ENCODE assay signal across 1 cellular context in genomic region chr3:184017672-184018423, GRCh38.
TF ChIP-seq lines count a peak whose summit lies in the region.

Gene ABCC5, minus strand, starts transcription at chr3:184017884. Its CDS starts 3,492 bp downstream, at chr3:184014392.

TF ChIP-seq in HepG2, 621 proteins besides CTCF, POLR2A, EP300 and RAD21 (continued from another document and continues in another):
- TF ChIP-seq HBP1 (CRISPR knock-in tag; IDR thresholded peaks at IDR 0.05; ENCODE audit: low read depth), result no peak
- no peak for TF ChIP-seq HIVEP1 (CRISPR knock-in tag; IDR thresholded peaks at IDR 0.05)
- TF ChIP-seq MIXL1 (CRISPR knock-in tag; IDR thresholded peaks at IDR 0.05), result no peak
- peak; percentile 59 for TF ChIP-seq ASH2L (IDR thresholded peaks at IDR 0.05; ENCODE audit: insufficient read length, low read depth, low read length)
- no peak for TF ChIP-seq ZNF782 (CRISPR knock-in tag; IDR thresholded peaks at IDR 0.05; ENCODE audit: borderline replicate concordance)
- TF ChIP-seq FOXO1 (CRISPR knock-in tag; IDR thresholded peaks at IDR 0.05), result no peak
- peak; percentile 76 for TF ChIP-seq ZMYM4 (CRISPR knock-in tag; IDR thresholded peaks at IDR 0.05)
- peak; percentile 90 for TF ChIP-seq HCFC1 (IDR thresholded peaks at IDR 0.05; ENCODE audit: low read depth, low read length)
- TF ChIP-seq DPF2 (CRISPR knock-in tag; IDR thresholded peaks at IDR 0.05; ENCODE audit: borderline replicate concordance, low read depth), result no peak
- TF ChIP-seq PHF5A (CRISPR knock-in tag; IDR thresholded peaks at IDR 0.05; ENCODE audit: low read depth, unreplicated experiment), result no peak
- TF ChIP-seq ZFP90 (CRISPR knock-in tag; IDR thresholded peaks at IDR 0.05; ENCODE audit: borderline replicate concordance), result peak; percentile 86; the same call in 1 of the 2 replicates
- no peak for TF ChIP-seq MTA3 (CRISPR knock-in tag; IDR thresholded peaks at IDR 0.05)
- TF ChIP-seq ARHGAP35 (CRISPR knock-in tag; IDR thresholded peaks at IDR 0.05; ENCODE audit: borderline replicate concordance), result 0 out of 2 replicates have a peak, but pooled peaks have one; percentile 22
- TF ChIP-seq ZNF207 (IDR thresholded peaks at IDR 0.05; ENCODE audit: borderline replicate concordance), result no peak
- no peak for TF ChIP-seq PRDM10 (CRISPR knock-in tag; IDR thresholded peaks at IDR 0.05; ENCODE audit: low read depth)
- TF ChIP-seq ZNF24 (IDR thresholded peaks at IDR 0.05), result no peak
- no peak for TF ChIP-seq SIX1 (CRISPR knock-in tag; IDR thresholded peaks at IDR 0.05; ENCODE audit: borderline replicate concordance)
- peak; percentile 14 for TF ChIP-seq MEIS1 (CRISPR knock-in tag; IDR thresholded peaks at IDR 0.05; ENCODE audit: borderline replicate concordance)
- TF ChIP-seq ZBTB21 (CRISPR knock-in tag; IDR thresholded peaks at IDR 0.05), result no peak
- TF ChIP-seq MED8 (CRISPR knock-in tag; IDR thresholded peaks at IDR 0.05; ENCODE audit: insufficient replicate concordance), result peak; percentile 42
- TF ChIP-seq ZNF296 (CRISPR knock-in tag; conservative IDR thresholded peaks at IDR 0.05), result 0 out of 2 replicates have a peak, but pooled peaks have one; percentile 24
- TF ChIP-seq MED1 (CRISPR knock-in tag; IDR thresholded peaks at IDR 0.05), result no peak
- no peak for TF ChIP-seq ZFP36L1 (CRISPR knock-in tag; IDR thresholded peaks at IDR 0.05)
- no peak for TF ChIP-seq ZZZ3 (CRISPR knock-in tag; IDR thresholded peaks at IDR 0.05; ENCODE audit: borderline replicate concordance)
- TF ChIP-seq SMAD3 (CRISPR knock-in tag; IDR thresholded peaks at IDR 0.05), result peak; percentile 75
- peak; percentile 90 for TF ChIP-seq ZBTB7B (CRISPR knock-in tag; IDR thresholded peaks at IDR 0.05)
- TF ChIP-seq CHD4 (IDR thresholded peaks at IDR 0.05; ENCODE audit: borderline replicate concordance, low read length), result no peak
- no peak; the same call in 1 of the 2 replicates for TF ChIP-seq PAXIP1 (CRISPR knock-in tag; conservative IDR thresholded peaks at IDR 0.05)
- peak; percentile 55; the same call in 1 of the 2 replicates for TF ChIP-seq TMF1 (CRISPR knock-in tag; IDR thresholded peaks at IDR 0.05; ENCODE audit: low read depth)
- peak; percentile 85 for TF ChIP-seq NR2C2 (CRISPR knock-in tag; IDR thresholded peaks at IDR 0.05; ENCODE audit: borderline replicate concordance)
- TF ChIP-seq SKI (IDR thresholded peaks at IDR 0.05; ENCODE audit: partially characterized antibody), result no peak
- TF ChIP-seq ZNF792 (CRISPR knock-in tag; IDR thresholded peaks at IDR 0.05), result 0 out of 2 replicates have a peak, but pooled peaks have one; percentile 26
- no peak for TF ChIP-seq ZEB1 (IDR thresholded peaks at IDR 0.05; ENCODE audit: insufficient replicate concordance, low read depth)
- TF ChIP-seq MATR3 (CRISPR knock-in tag; IDR thresholded peaks at IDR 0.05), result 0 out of 2 replicates have a peak, but pooled peaks have one; percentile 5
- TF ChIP-seq MTF2 (CRISPR knock-in tag; IDR thresholded peaks at IDR 0.05; ENCODE audit: borderline replicate concordance), result peak; percentile 90; the same call in 1 of the 2 replicates
- TF ChIP-seq ZNF136 (CRISPR knock-in tag; IDR thresholded peaks at IDR 0.05; ENCODE audit: low read depth), result peak; percentile 51; the same call in 1 of the 2 replicates
- TF ChIP-seq, protein P1, sequence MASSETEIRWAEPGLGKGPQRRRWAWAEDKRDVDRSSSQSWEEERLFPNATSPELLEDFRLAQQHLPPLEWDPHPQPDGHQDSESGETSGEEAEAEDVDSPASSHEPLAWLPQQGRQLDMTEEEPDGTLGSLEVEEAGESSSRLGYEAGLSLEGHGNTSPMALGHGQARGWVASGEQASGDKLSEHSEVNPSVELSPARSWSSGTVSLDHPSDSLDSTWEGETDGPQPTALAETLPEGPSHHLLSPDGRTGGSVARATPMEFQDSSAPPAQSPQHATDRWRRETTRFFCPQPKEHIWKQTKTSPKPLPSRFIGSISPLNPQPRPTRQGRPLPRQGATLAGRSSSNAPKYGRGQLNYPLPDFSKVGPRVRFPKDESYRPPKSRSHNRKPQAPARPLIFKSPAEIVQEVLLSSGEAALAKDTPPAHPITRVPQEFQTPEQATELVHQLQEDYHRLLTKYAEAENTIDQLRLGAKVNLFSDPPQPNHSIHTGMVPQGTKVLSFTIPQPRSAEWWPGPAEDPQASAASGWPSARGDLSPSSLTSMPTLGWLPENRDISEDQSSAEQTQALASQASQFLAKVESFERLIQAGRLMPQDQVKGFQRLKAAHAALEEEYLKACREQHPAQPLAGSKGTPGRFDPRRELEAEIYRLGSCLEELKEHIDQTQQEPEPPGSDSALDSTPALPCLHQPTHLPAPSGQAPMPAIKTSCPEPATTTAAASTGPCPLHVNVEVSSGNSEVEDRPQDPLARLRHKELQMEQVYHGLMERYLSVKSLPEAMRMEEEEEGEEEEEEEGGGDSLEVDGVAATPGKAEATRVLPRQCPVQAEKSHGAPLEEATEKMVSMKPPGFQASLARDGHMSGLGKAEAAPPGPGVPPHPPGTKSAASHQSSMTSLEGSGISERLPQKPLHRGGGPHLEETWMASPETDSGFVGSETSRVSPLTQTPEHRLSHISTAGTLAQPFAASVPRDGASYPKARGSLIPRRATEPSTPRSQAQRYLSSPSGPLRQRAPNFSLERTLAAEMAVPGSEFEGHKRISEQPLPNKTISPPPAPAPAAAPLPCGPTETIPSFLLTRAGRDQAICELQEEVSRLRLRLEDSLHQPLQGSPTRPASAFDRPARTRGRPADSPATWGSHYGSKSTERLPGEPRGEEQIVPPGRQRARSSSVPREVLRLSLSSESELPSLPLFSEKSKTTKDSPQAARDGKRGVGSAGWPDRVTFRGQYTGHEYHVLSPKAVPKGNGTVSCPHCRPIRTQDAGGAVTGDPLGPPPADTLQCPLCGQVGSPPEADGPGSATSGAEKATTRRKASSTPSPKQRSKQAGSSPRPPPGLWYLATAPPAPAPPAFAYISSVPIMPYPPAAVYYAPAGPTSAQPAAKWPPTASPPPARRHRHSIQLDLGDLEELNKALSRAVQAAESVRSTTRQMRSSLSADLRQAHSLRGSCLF (CRISPR knock-in tag; IDR thresholded peaks at IDR 0.05; ENCODE audit: borderline replicate concordance), result no peak
- TF ChIP-seq, protein P2, sequence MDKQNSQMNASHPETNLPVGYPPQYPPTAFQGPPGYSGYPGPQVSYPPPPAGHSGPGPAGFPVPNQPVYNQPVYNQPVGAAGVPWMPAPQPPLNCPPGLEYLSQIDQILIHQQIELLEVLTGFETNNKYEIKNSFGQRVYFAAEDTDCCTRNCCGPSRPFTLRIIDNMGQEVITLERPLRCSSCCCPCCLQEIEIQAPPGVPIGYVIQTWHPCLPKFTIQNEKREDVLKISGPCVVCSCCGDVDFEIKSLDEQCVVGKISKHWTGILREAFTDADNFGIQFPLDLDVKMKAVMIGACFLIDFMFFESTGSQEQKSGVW (CRISPR knock-in tag; IDR thresholded peaks at IDR 0.05; ENCODE audit: borderline replicate concordance), result no peak
- TF ChIP-seq ZNF580 (CRISPR knock-in tag; IDR thresholded peaks at IDR 0.05; ENCODE audit: borderline replicate concordance, low read depth), result no peak
- no peak for TF ChIP-seq CSRNP2 (CRISPR knock-in tag; conservative IDR thresholded peaks at IDR 0.05; ENCODE audit: low read depth)
- TF ChIP-seq JUN (CRISPR knock-in tag; IDR thresholded peaks at IDR 0.05), result no peak
- TF ChIP-seq TGIF2 (CRISPR knock-in tag; IDR thresholded peaks at IDR 0.05), result peak; percentile 5; the same call in 1 of the 2 replicates
